In genomic region chr7:39892361-39892760, GRCh38 we compare ENCODE assay signal across 24 cellular contexts.
"Had no signal": no experiment of that assay in that cellular context is flagged by ENCODE, and none has a peak within 500 bp of the region (broad histone marks: within the 10 kb centered on the region; RNA-seq: fewer than 3 reads in every experiment).

No MANE protein-coding gene starts in this region.

- H3K9me2 ChIP-seq: SK-N-SH had no signal

- H3K36me3 ChIP-seq: brain microvascular endothelial cell, MG63, SJCRH30 had no signal

- H3K4me1 ChIP-seq: SJCRH30 had no signal

- H3K4me1 Mint-ChIP-seq: activated naive CD8-positive, alpha-beta T cell treated with anti-CD3 and anti-CD28 coated beads for 36 hours had no signal

- H3K4me2 ChIP-seq: KMS-11, SK-N-SH had no signal

- H3K27ac ChIP-seq: brain microvascular endothelial cell, KMS-11, SJCRH30, VCaP had no signal

- H3K27ac Mint-ChIP-seq: activated CD4-positive, alpha-beta memory T cell treated with anti-CD3 and anti-CD28 coated beads for 36 hours; activated CD4-positive, alpha-beta T cell treated with anti-CD3 and anti-CD28 coated beads, Interleukin-2, amount 10 ng/mL, durations not matched to agents 7 days and 5 days; activated naive CD8-positive, alpha-beta T cell treated with anti-CD3 and anti-CD28 coated beads for 36 hours had no signal

- H3K27me3 ChIP-seq: brain microvascular endothelial cell, SJCRH30 had no signal

- ATAC-seq: activated T-cell treated with anti-CD3 and anti-CD28 coated beads, Interleukin-2, amount 50 U/mL, for 4 hours had no signal

- H3K9me3 Mint-ChIP-seq: activated CD4-positive, alpha-beta memory T cell treated with anti-CD3 and anti-CD28 coated beads for 36 hours; activated CD4-positive, alpha-beta T cell treated with anti-CD3 and anti-CD28 coated beads, Interleukin-2, amount 10 ng/mL, durations not matched to agents 7 days and 5 days; activated naive CD8-positive, alpha-beta T cell treated with anti-CD3 and anti-CD28 coated beads for 36 hours; activated T-cell treated with anti-CD3 and anti-CD28 coated beads, Interleukin-2, amount 50 U/mL, for 4 hours had no signal

- H3K4me3 Mint-ChIP-seq: activated CD4-positive, alpha-beta memory T cell treated with anti-CD3 and anti-CD28 coated beads for 36 hours; activated CD4-positive, alpha-beta T cell treated with anti-CD3 and anti-CD28 coated beads, Interleukin-2, amount 10 ng/mL, durations not matched to agents 7 days and 5 days; activated naive CD8-positive, alpha-beta T cell treated with anti-CD3 and anti-CD28 coated beads for 36 hours; activated T-cell treated with anti-CD3 and anti-CD28 coated beads, Interleukin-2, amount 50 U/mL, for 4 hours had no signal

- H3K36me3 Mint-ChIP-seq: activated CD4-positive, alpha-beta memory T cell treated with anti-CD3 and anti-CD28 coated beads for 36 hours; activated naive CD8-positive, alpha-beta T cell treated with anti-CD3 and anti-CD28 coated beads for 36 hours had no signal

- H3K9me3 ChIP-seq: MG63, SJCRH30, SK-N-SH had no signal

- H3K4me3 ChIP-seq: MG63, SJCRH30 had no signal

- DNase-seq: activated CD4-positive, alpha-beta memory T cell treated with anti-CD3 and anti-CD28 coated beads for 36 hours; activated CD4-positive, alpha-beta T cell treated with anti-CD3 and anti-CD28 coated beads, Interleukin-2, amount 10 ng/mL, durations not matched to agents 7 days and 5 days; activated CD4-positive, CD25-positive, alpha-beta regulatory T cell; activated CD8-positive, alpha-beta memory T cell treated with anti-CD3 and anti-CD28 coated beads for 24 hours; activated effector memory CD4-positive, alpha-beta T cell treated with anti-CD3 and anti-CD28 coated beads, Interleukin-2, amount 50 U/mL, for 16 hours; activated naive CD4-positive, alpha-beta T cell treated with Interleukin-2 at 50 U/mL for 16 hours; activated naive CD8-positive, alpha-beta T cell treated with anti-CD3 and anti-CD28 coated beads for 36 hours; activated T-cell treated with anti-CD3 and anti-CD28 coated beads, Interleukin-2, amount 50 U/mL, for 4 hours; brain microvascular endothelial cell; cerebellar nuclear complex; MG63; MV-4-11; NCI-H1092 treated with DMSO at 0.1 percent for 48 hours; NCI-H1417 treated with DMSO at 0.1 percent for 48 hours; NCI-H1694; NCI-H2029; NCI-H510A treated with DMSO at 0.1 percent for 48 hours; NCI-H69; NK-92 treated with Interleukin-12 subunit alpha and Interleukin-12 subunit beta, amount 100 ng/mL, for 24 hours; SJCRH30; SK-N-SH; T-helper 1 cell had no signal
